ENCODE assay signal across 18 cellular contexts in the genomic region with DNA sequence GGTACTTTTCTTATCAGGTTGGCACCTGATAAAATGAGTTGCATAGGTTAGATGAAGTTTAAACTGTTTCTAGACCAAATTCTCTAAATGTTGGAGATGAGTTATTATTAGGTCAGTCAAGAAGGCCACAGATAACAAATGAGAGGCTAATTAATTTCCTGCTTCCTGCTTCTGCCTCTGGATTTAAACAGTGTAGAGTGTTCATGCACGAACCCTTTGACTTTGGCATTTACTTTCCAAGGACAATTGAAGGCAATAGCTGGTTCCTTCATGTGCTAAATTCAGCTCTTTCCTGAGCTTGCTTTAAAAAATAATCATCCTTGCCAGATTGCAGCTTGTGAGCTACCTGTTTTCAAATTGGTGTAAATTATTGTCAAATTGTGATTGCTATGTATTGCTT.
"Had no signal": no experiment of that assay in that cellular context is flagged by ENCODE, and none has a peak within 500 bp of the region (broad histone marks: within the 10 kb centered on the region; RNA-seq: fewer than 3 reads in every experiment).

No MANE protein-coding gene starts in this region.

- H3K27ac ChIP-seq: adrenal gland, epithelial cell of prostate, tibial artery had no signal

- H3K36me3 ChIP-seq: adrenal gland, tibial artery had no signal

- ATAC-seq: activated CD4-positive, CD25-positive, alpha-beta regulatory T cell treated with anti-CD3 and anti-CD28 coated beads, Interleukin-2, amount 50 U/mL, for 24 hours; activated naive CD4-positive, alpha-beta T cell treated with anti-CD3 and anti-CD28 coated beads, Interleukin-2, amount 50 U/mL, for 72 hours; effector memory CD8-positive, alpha-beta T cell; left colon; stimulated activated naive CD8-positive, alpha-beta T cell treated with anti-CD3 and anti-CD28 coated beads, Interleukin-15, Interleukin-2, amounts not matched to agents 100 U/mL and 50 U/mL, for 24 hours had no signal

- H3K27me3 ChIP-seq: adrenal gland, tibial artery had no signal

- DNase-seq: activated CD4-positive, alpha-beta T cell treated with anti-CD3 and anti-CD28 coated beads, Interleukin-2, amount 10 ng/mL, durations not matched to agents 7 days and 5 days; activated CD8-positive, alpha-beta memory T cell treated with anti-CD3 and anti-CD28 coated beads, Interleukin-2, amount 50 U/mL, for 4 hours; activated effector memory CD4-positive, alpha-beta T cell treated with anti-CD3 and anti-CD28 coated beads, Interleukin-2, amount 50 U/mL, for 16 hours; activated T-cell treated with anti-CD3 and anti-CD28 coated beads, Interleukin-2, amount 50 U/mL, for 48 hours; effector memory CD8-positive, alpha-beta T cell; foreskin fibroblast; left colon; occipital lobe; posterior cingulate gyrus; stimulated activated CD4-positive, alpha-beta T cell treated with anti-CD3 and anti-CD28 coated beads, Interleukin-2, amount 100 ng/mL, for 24 hours; stimulated activated naive CD8-positive, alpha-beta T cell treated with anti-CD3 and anti-CD28 coated beads, Interleukin-15, Interleukin-2, amounts not matched to agents 100 U/mL and 50 U/mL, for 24 hours; substantia nigra; T1000; tibial artery had no signal

- H3K9me3 ChIP-seq: adrenal gland, tibial artery had no signal

- H3K4me3 ChIP-seq: adrenal gland, tibial artery had no signal
